Comparison of ENCODE assay signal across 1 cellular context in genomic region chr7:106611911-106612310, GRCh38.
TF ChIP-seq lines count a peak whose summit lies in the region.

No MANE protein-coding gene starts in this region.

TF ChIP-seq in K562, 482 proteins besides CTCF, POLR2A, EP300 and RAD21 (continued from another document):
- TF ChIP-seq ATF4 (CRISPR knock-in tag; IDR thresholded peaks at IDR 0.05) (no peak), ZNF277 (CRISPR knock-in tag; IDR thresholded peaks at IDR 0.05; ENCODE audit: borderline replicate concordance) (no peak), ETV6 (IDR thresholded peaks at IDR 0.05; ENCODE audit: borderline replicate concordance in 1 of 2, low read depth in 2 of 2, low read length in 1 of 2) (no peak), ETV6 (CRISPR knock-in tag; IDR thresholded peaks at IDR 0.05; ENCODE audit: borderline replicate concordance) (no peak), ZKSCAN1 (IDR thresholded peaks at IDR 0.05; ENCODE audit: low read depth, low read length) (no peak), TRIM25 (IDR thresholded peaks at IDR 0.05; ENCODE audit: borderline replicate concordance) (no peak)
